Comparison of ENCODE assay signal across 22 cellular contexts in genomic region chr2:54534625-54535024, GRCh38.
DNase-seq lines count a peak whose midpoint lies in the region; ATAC-seq, FAIRE-seq and TF ChIP-seq lines count a peak whose summit lies in the region.
"Had no signal": no experiment of that assay in that cellular context is flagged by ENCODE, and none has a peak within 500 bp of the region (broad histone marks: within the 10 kb centered on the region; RNA-seq: fewer than 3 reads in every experiment).

No MANE protein-coding gene starts in this region.

- TF ChIP-seq EP300 in HepG2 (IDR thresholded peaks at IDR 0.05; ENCODE audit: low read depth in 2 of 2, low read length in 2 of 2) (no peak), HepG2 (CRISPR knock-in tag; IDR thresholded peaks at IDR 0.05; ENCODE audit: borderline replicate concordance) (no peak)

- no peak for TF ChIP-seq CTCF in liver (IDR thresholded peaks at IDR 0.05; ENCODE audit: low read depth, low read length, missing input control)
- TF ChIP-seq CTCF in HepG2 (CRISPR knock-in tag; IDR thresholded peaks at IDR 0.05) = no peak
- no peak for TF ChIP-seq CTCF in colonic mucosa (IDR thresholded peaks at IDR 0.05)
- no peak for TF ChIP-seq CTCF in nephron (IDR thresholded peaks at IDR 0.05; ENCODE audit: unreplicated experiment in 3 of 3)
- TF ChIP-seq CTCF in progenitor cell of endocrine pancreas (IDR thresholded peaks at IDR 0.05; ENCODE audit: unreplicated experiment) = no peak

- H2AFZ ChIP-seq in HepG2 (ENCODE audit: low read length) = no peak overlapping the region

- no peak overlapping the region for H3K4me3 Mint-ChIP-seq in nephron
- H3K4me3 Mint-ChIP-seq in progenitor cell of endocrine pancreas (ENCODE audit: low read depth) = no peak overlapping the region
- H3K4me3 Mint-ChIP-seq: activated CD8-positive, alpha-beta T cell treated with anti-CD3 and anti-CD28 coated beads for 36 hours; activated naive CD4-positive, alpha-beta T cell treated with anti-CD3 and anti-CD28 coated beads for 36 hours; activated T-helper 1 cell treated with anti-CD3 and anti-CD28 coated beads, Interleukin-12 subunit alpha, Interleukin-12 subunit beta, Interleukin-2, Interleukin-4 antibody, amounts not matched to agents 30 ng/mL and 10 ng/mL and 1 ng/mL, durations not matched to agents 14 hours and 24 hours and 36 hours; CD4-positive, alpha-beta T cell; naive thymus-derived CD4-positive, alpha-beta T cell; stimulated activated effector memory CD8-positive, alpha-beta T cell treated with anti-CD3 and anti-CD28 coated beads, Interleukin-12 subunit alpha, Interleukin-12 subunit beta, amount 100 ng/mL, for 72 hours had no signal

- H3K27me3 Mint-ChIP-seq in nephron (ENCODE audit: low read depth) = no peaks in the 10 kb centered on the region
- H3K27me3 Mint-ChIP-seq in progenitor cell of endocrine pancreas = no peaks in the 10 kb centered on the region
- H3K27me3 Mint-ChIP-seq: activated CD8-positive, alpha-beta T cell treated with anti-CD3 and anti-CD28 coated beads for 36 hours; CD4-positive, alpha-beta T cell had no signal

- H3K36me3 Mint-ChIP-seq in nephron (ENCODE audit: low read depth) (peaks cover 20% of the 10 kb centered on the region), progenitor cell of endocrine pancreas (ENCODE audit: insufficient read depth) (no peaks in the 10 kb centered on the region)
- H3K36me3 Mint-ChIP-seq: stimulated activated effector memory CD8-positive, alpha-beta T cell treated with anti-CD3 and anti-CD28 coated beads, Interleukin-12 subunit alpha, Interleukin-12 subunit beta, amount 100 ng/mL, for 72 hours had no signal

- no peak overlapping the region for H3K4me2 ChIP-seq in HepG2 (ENCODE audit: low read depth, low read length)

- POLR2A ChIA-PET in HepG2 (lab: Yijun Ruan, JAX) = interaction anchor here (1.2 kb wide), 1 partner anchor 55 kb away, joined by 4 read pairs; no protein-coding TSS in a partner anchor

- ATAC-seq in HepG2 = no peak
- ATAC-seq in GM18868 (IDR thresholded peaks at IDR 0.05; ENCODE audit: unreplicated experiment) = no peak
- ATAC-seq: activated CD8-positive, alpha-beta T cell treated with anti-CD3 and anti-CD28 coated beads for 36 hours; GM12878; naive thymus-derived CD4-positive, alpha-beta T cell; Panc1; stimulated activated effector memory CD8-positive, alpha-beta T cell treated with anti-CD3 and anti-CD28 coated beads, Interleukin-12 subunit alpha, Interleukin-12 subunit beta, amount 100 ng/mL, for 72 hours had no signal

- intact Hi-C loops in HepG2 (cut with micrococcal nuclease; ENCODE audit: unreplicated experiment) (loop anchor here (5.0 kb wide), 1 partner anchor 43 kb away; no protein-coding TSS in a partner anchor), colonic mucosa (cut with DNase I) (loop anchor here (10.0 kb wide), 1 partner anchor 70 kb away; no protein-coding TSS in a partner anchor)

- peaks cover 39% of the 10 kb centered on the region for H3K79me2 ChIP-seq in HepG2 (ENCODE audit: insufficient read depth, low read length)

- H3K4me1 Mint-ChIP-seq in nephron (peaks cover 16% of the 10 kb centered on the region), progenitor cell of endocrine pancreas (ENCODE audit: low read depth) (peaks cover 14% of the 10 kb centered on the region)
- H3K4me1 Mint-ChIP-seq: stimulated activated effector memory CD8-positive, alpha-beta T cell treated with anti-CD3 and anti-CD28 coated beads, Interleukin-12 subunit alpha, Interleukin-12 subunit beta, amount 100 ng/mL, for 72 hours had no signal

- no peak for TF ChIP-seq POLR2A in HepG2 (IDR thresholded peaks at IDR 0.05; ENCODE audit: insufficient read depth in 1 of 2, low read depth in 2 of 2, low read length in 2 of 2)

- H3K36me3 ChIP-seq in liver (ENCODE audit: control insufficient read depth in 4 of 4, insufficient read depth in 3 of 4, low read depth in 1 of 4, low read length in 3 of 4) (peaks cover 0 to 2% (median 0%) of the 10 kb centered on the region in 4 donors), HepG2 (replicated peaks in 1 of 2; ENCODE audit: control insufficient read depth in 1 of 2, insufficient read depth in 2 of 2, low read length in 2 of 2) (peaks cover 17 to 44% of the 10 kb centered on the region in 2 experiments), colonic mucosa (no peaks in the 10 kb centered on the region)

- WGBS in liver = 90% methylated on average over 2 of the region's 2 CpGs
- WGBS in HepG2 (ENCODE audit: low lambda C conversion rate) = 94% methylated on average over 2 of the region's 2 CpGs

- H3K9me3 Mint-ChIP-seq in nephron (no peaks in the 10 kb centered on the region), progenitor cell of endocrine pancreas (ENCODE audit: low read depth) (no peaks in the 10 kb centered on the region)
- H3K9me3 Mint-ChIP-seq: activated CD8-positive, alpha-beta T cell treated with anti-CD3 and anti-CD28 coated beads for 36 hours; activated naive CD4-positive, alpha-beta T cell treated with anti-CD3 and anti-CD28 coated beads for 36 hours; activated T-helper 1 cell treated with anti-CD3 and anti-CD28 coated beads, Interleukin-12 subunit alpha, Interleukin-12 subunit beta, Interleukin-2, Interleukin-4 antibody, amounts not matched to agents 30 ng/mL and 10 ng/mL and 1 ng/mL, durations not matched to agents 14 hours and 24 hours and 36 hours; CD4-positive, alpha-beta T cell; naive thymus-derived CD4-positive, alpha-beta T cell; stimulated activated effector memory CD8-positive, alpha-beta T cell treated with anti-CD3 and anti-CD28 coated beads, Interleukin-12 subunit alpha, Interleukin-12 subunit beta, amount 100 ng/mL, for 72 hours had no signal

- TF ChIP-seq RAD21 in liver (IDR thresholded peaks at IDR 0.05) = no peak
- TF ChIP-seq RAD21 in HepG2 (CRISPR knock-in tag; IDR thresholded peaks at IDR 0.05) = no peak

- no peak overlapping the region for H3K9ac ChIP-seq in liver (ENCODE audit: low read depth in 1 of 2, low read length in 2 of 2)
- H3K9ac ChIP-seq in HepG2 (ENCODE audit: insufficient read depth, low read depth, low read length) = no peak overlapping the region
- H3K9ac ChIP-seq in colonic mucosa (ENCODE audit: low read depth in 2 of 2, low read length in 2 of 2) = peak overlapping the region in 1 of 2 donors; percentile 36

- no TSS peak for BruUV-seq in HepG2 (replicated peaks; lab: Mats Ljungman, UMichigan)

- DNase-seq in HepG2 (ENCODE audit: low spot score) = no peak
- DNase-seq in colonic mucosa = no peak
- DNase-seq in progenitor cell of endocrine pancreas (ENCODE audit: low spot score, unreplicated experiment) = no peak
- DNase-seq in UCSD-AML1 (lab: John Stamatoyannopoulos, UW; ENCODE audit: unreplicated experiment) = no peak
- DNase-seq in hippocampal formation (lab: John Stamatoyannopoulos, UW) = no peak
- DNase-seq: activated CD8-positive, alpha-beta memory T cell treated with anti-CD3 and anti-CD28 coated beads, Interleukin-2, amount 50 U/mL, for 48 hours; activated CD8-positive, alpha-beta T cell treated with anti-CD3 and anti-CD28 coated beads for 36 hours; activated naive CD4-positive, alpha-beta T cell treated with anti-CD3 and anti-CD28 coated beads for 36 hours; CD4-positive, alpha-beta T cell; HCEC 1CT; naive thymus-derived CD4-positive, alpha-beta T cell; NCI-H1436 treated with DMSO at 0.1 percent for 48 hours; NCI-H226; NCI-H526 treated with DMSO at 0.1 percent for 48 hours; SHP77 treated with DMSO at 0.1 percent for 48 hours had no signal

- H3K27ac ChIP-seq in liver (ENCODE audit: low read depth in 1 of 2, low read length in 2 of 2) (peak overlapping the region; percentile 69 to 90), HepG2 (ENCODE audit: extremely low read length, insufficient read depth, low read length) (no peak overlapping the region), colonic mucosa (peak overlapping the region; percentile 39)

- FAIRE-seq in HepG2 (lab: Jason Lieb, UNC) = no peak
- FAIRE-seq: GM12878 had no signal

- H3K4me1 ChIP-seq in liver (ENCODE audit: control insufficient read depth in 4 of 4, insufficient read depth in 4 of 4, low read length in 3 of 4) = peaks cover 5 to 18% (median 11%) of the 10 kb centered on the region in 4 donors
- peaks cover 52% of the 10 kb centered on the region for H3K4me1 ChIP-seq in HepG2 (ENCODE audit: insufficient read depth, low read length)
- H3K4me1 ChIP-seq in colonic mucosa = peaks cover 13% of the 10 kb centered on the region

- H3K27ac Mint-ChIP-seq in nephron = peak overlapping the region; percentile 7 to 87 (median 77)
- no peak overlapping the region for H3K27ac Mint-ChIP-seq in progenitor cell of endocrine pancreas
- H3K27ac Mint-ChIP-seq: activated CD8-positive, alpha-beta T cell treated with anti-CD3 and anti-CD28 coated beads for 36 hours; activated naive CD4-positive, alpha-beta T cell treated with anti-CD3 and anti-CD28 coated beads for 36 hours; activated T-helper 1 cell treated with anti-CD3 and anti-CD28 coated beads, Interleukin-12 subunit alpha, Interleukin-12 subunit beta, Interleukin-2, Interleukin-4 antibody, amounts not matched to agents 30 ng/mL and 10 ng/mL and 1 ng/mL, durations not matched to agents 14 hours and 24 hours and 36 hours; CD4-positive, alpha-beta T cell; naive thymus-derived CD4-positive, alpha-beta T cell; stimulated activated effector memory CD8-positive, alpha-beta T cell treated with anti-CD3 and anti-CD28 coated beads, Interleukin-12 subunit alpha, Interleukin-12 subunit beta, amount 100 ng/mL, for 72 hours had no signal

- no peak overlapping the region for H3K4me3 ChIP-seq in liver (ENCODE audit: low read depth in 1 of 3, low read length in 3 of 3)
- no peak overlapping the region for H3K4me3 ChIP-seq in HepG2 (replicated peaks in 1 of 3; ENCODE audit: insufficient read depth in 1 of 3, low read depth in 2 of 3, low read length in 3 of 3)
- no peak overlapping the region for H3K4me3 ChIP-seq in colonic mucosa
- H3K4me3 ChIP-seq: GM12878 had no signal

- CTCF ChIA-PET in HepG2 (lab: Yijun Ruan, JAX; ENCODE audit: low intra/inter-chr PET ratio, low total read pairs) = no interaction called here

- no peaks in the 10 kb centered on the region for H3K9me3 ChIP-seq in liver (ENCODE audit: control insufficient read depth in 4 of 4, low read length in 3 of 4)
- H3K9me3 ChIP-seq in HepG2 (ENCODE audit: low read length) = no peaks in the 10 kb centered on the region
- no peaks in the 10 kb centered on the region for H3K9me3 ChIP-seq in colonic mucosa

- in situ Hi-C loops in HepG2 (cut with HindIII; ENCODE audit: extremely low pct_ligation_motif_present, low pct_unique_long_range_greater_than_20kb) = no loop called here

- H3K27me3 ChIP-seq in liver (ENCODE audit: control insufficient read depth in 4 of 4, insufficient read depth in 4 of 4, low read length in 3 of 4) (no peaks in the 10 kb centered on the region), HepG2 (ENCODE audit: control insufficient read depth in 1 of 2, insufficient read depth in 2 of 2, low read length in 2 of 2) (no peaks in the 10 kb centered on the region), colonic mucosa (no peaks in the 10 kb centered on the region)

- no peaks in the 10 kb centered on the region for H4K20me1 ChIP-seq in HepG2 (ENCODE audit: insufficient read depth, low read length)

TF ChIP-seq in HepG2, 621 proteins besides CTCF, POLR2A, EP300 and RAD21 (continues in another document):
- TF ChIP-seq SKI (IDR thresholded peaks at IDR 0.05; ENCODE audit: partially characterized antibody) (no peak), DNMT3B (CRISPR knock-in tag; conservative IDR thresholded peaks at IDR 0.05) (no peak), ZNF749 (CRISPR knock-in tag; IDR thresholded peaks at IDR 0.05; ENCODE audit: borderline replicate concordance) (no peak), SIN3B (IDR thresholded peaks at IDR 0.05; ENCODE audit: low read length) (no peak)
